ENCODE assay signal across 29 cellular contexts in genomic region chr2:80091237-80091636, GRCh38.
"Had no signal": no experiment of that assay in that cellular context is flagged by ENCODE, and none has a peak within 500 bp of the region (broad histone marks: within the 10 kb centered on the region; RNA-seq: fewer than 3 reads in every experiment).

No MANE protein-coding gene starts in this region.

- H3K4me1 ChIP-seq: ascending aorta had no signal

- H3K9me3 ChIP-seq: ascending aorta had no signal

- H3K36me3 ChIP-seq: ascending aorta, cardiac muscle cell, WERI-Rb-1 had no signal

- H3K27ac ChIP-seq: ascending aorta, cardiac muscle cell, WERI-Rb-1 had no signal

- H3K4me3 ChIP-seq: ascending aorta, cardiac muscle cell had no signal

- DNase-seq: activated CD4-positive, alpha-beta memory T cell treated with anti-CD3 and anti-CD28 coated beads, Interleukin-2, amount 10 ng/mL, durations not matched to agents 7 days and 5 days; activated CD4-positive, alpha-beta T cell treated with anti-CD3 and anti-CD28 coated beads for 1 hour; activated CD4-positive, alpha-beta T cell treated with anti-CD3 and anti-CD28 coated beads for 36 hours; activated CD4-positive, alpha-beta T cell treated with anti-CD3 and anti-CD28 coated beads for 48 hours; activated CD4-positive, alpha-beta T cell treated with anti-CD3 and anti-CD28 coated beads, Interleukin-2, amount 10 ng/mL, durations not matched to agents 7 days and 5 days; activated CD4-positive, alpha-beta T cell treated with anti-CD3 and anti-CD28 coated beads, Interleukin-2, amount 50 U/mL, for 48 hours; activated CD4-positive, CD25-positive, alpha-beta regulatory T cell; activated CD8-positive, alpha-beta memory T cell treated with anti-CD3 and anti-CD28 coated beads for 24 hours; activated CD8-positive, alpha-beta memory T cell treated with anti-CD3 and anti-CD28 coated beads, Interleukin-2, amount 10 ng/mL, durations not matched to agents 7 days and 5 days; activated CD8-positive, alpha-beta memory T cell treated with anti-CD3 and anti-CD28 coated beads, Interleukin-2, amount 50 U/mL, for 48 hours; activated CD8-positive, alpha-beta T cell treated with anti-CD3 and anti-CD28 coated beads, Interleukin-2, amount 10 ng/mL, durations not matched to agents 7 days and 5 days; activated effector memory CD4-positive, alpha-beta T cell treated with Interleukin-2 at 50 U/mL for 16 hours; activated gamma-delta T cell; activated naive CD4-positive, alpha-beta T cell treated with anti-CD3 and anti-CD28 coated beads, Interleukin-2, amount 10 ng/mL, durations not matched to agents 7 days and 5 days; activated naive CD4-positive, alpha-beta T cell treated with Interleukin-2 at 50 U/mL for 16 hours; activated naive CD8-positive, alpha-beta T cell treated with anti-CD3 and anti-CD28 coated beads, Interleukin-2, amount 10 ng/mL, durations not matched to agents 7 days and 5 days; activated naive CD8-positive, alpha-beta T cell treated with anti-CD3 and anti-CD28 coated beads, Interleukin-2, amount 50 U/mL, for 24 hours; activated T-cell treated with anti-CD3 and anti-CD28 coated beads, Interleukin-2, amount 50 U/mL, for 24 hours; activated T-cell treated with anti-CD3 and anti-CD28 coated beads, Interleukin-2, amount 50 U/mL, for 48 hours; amygdala; anterior cingulate cortex; caudate nucleus; cerebellar nuclear complex; T-helper 1 cell; T-helper 2 cell; T-helper 9 cell; WERI-Rb-1 had no signal

- H3K27me3 ChIP-seq: ascending aorta, cardiac muscle cell had no signal
